In genomic region chr18:24201699-24202687, GRCh38 we compare ENCODE assay signal across 21 cellular contexts.
DNase-seq lines count a peak whose midpoint lies in the region; ATAC-seq, FAIRE-seq and TF ChIP-seq lines count a peak whose summit lies in the region.
"Had no signal": no experiment of that assay in that cellular context is flagged by ENCODE, and none has a peak within 500 bp of the region (broad histone marks: within the 10 kb centered on the region; RNA-seq: fewer than 3 reads in every experiment).

No MANE protein-coding gene starts in this region.

- intact Hi-C loops in pancreas (cut with DNase I) = no loop called here

- WGBS in pancreas, 2 donors = 48 to 50% methylated on average over 8 of the region's 8 CpGs

- in situ Hi-C loops in KBM-7 (cut with MboI; ENCODE audit: low pct_unique_long_range_greater_than_20kb, low sequenced_read_pairs) = no loop called here

- H4K20me1 ChIP-seq in GM23338 (replicated peaks; ENCODE audit: insufficient read depth) = peaks cover 4% of the 10 kb centered on the region; the same call in 1 of the 2 replicates

- peak overlapping the region; percentile 30 for H3K27ac Mint-ChIP-seq in GM23338

- no peaks in the 10 kb centered on the region for H3K9me3 ChIP-seq in pancreas

- H3K4me3 Mint-ChIP-seq in GM23338 = no peak overlapping the region

- H3K4me3 ChIP-seq in GM23338 (no peak overlapping the region), pancreas (no peak overlapping the region)
- H3K4me3 ChIP-seq: SK-N-MC had no signal

- H3K27ac ChIP-seq in GM23338 (ENCODE audit: low read depth) (no peak overlapping the region), cingulate gyrus (ENCODE audit: low read depth, low read length) (peak overlapping the region; percentile 97), pancreas (peak overlapping the region in 3 of 4 donors; percentile 4 to 38 (median 25))
- H3K27ac ChIP-seq: C4-2B, SK-N-MC had no signal

- H3K9me3 Mint-ChIP-seq in GM23338 = no peaks in the 10 kb centered on the region

- H3K4me2 ChIP-seq in GM23338 = no peak overlapping the region

- H3K27me3 Mint-ChIP-seq in GM23338 (ENCODE audit: insufficient read depth, low read depth, poor library complexity) = no peaks in the 10 kb centered on the region

- peaks cover 7% of the 10 kb centered on the region for H3K4me1 Mint-ChIP-seq in GM23338

- FAIRE-seq in pancreas (lab: Jason Lieb, UNC) = peak; percentile 9
- FAIRE-seq: GM12891, H54 had no signal

- H3K27me3 ChIP-seq in GM23338 (ENCODE audit: insufficient read depth) (no peaks in the 10 kb centered on the region), pancreas (no peaks in the 10 kb centered on the region)

- no peaks in the 10 kb centered on the region for H3K9me2 ChIP-seq in GM23338 (ENCODE audit: insufficient read depth)

- ATAC-seq in GM23338 (no peak), pancreas (peak; percentile 75 to 91 (median 88)), GM18502 (IDR thresholded peaks at IDR 0.05; ENCODE audit: poor library complexity, unreplicated experiment) (no peak), HG03460 (IDR thresholded peaks at IDR 0.05; ENCODE audit: unreplicated experiment) (no peak)

- no peak overlapping the region for H2AFZ ChIP-seq in GM23338

- H3K36me3 ChIP-seq in GM23338 (ENCODE audit: insufficient read depth) = no peaks in the 10 kb centered on the region
- no peaks in the 10 kb centered on the region for H3K36me3 ChIP-seq in pancreas

- DNase-seq in GM23338 (ENCODE audit: low spot score) (no peak), NCI-H146 (lab: John Stamatoyannopoulos, UW) (peak; percentile 51), pancreas (no peak), foreskin melanocyte (no peak), KBM-7 (no peak)
- DNase-seq: DMS 273 treated with DMSO at 0.1 percent for 48 hours, GDM1, Kasumi-1, MM.1S, NCI-H1105 treated with DMSO at 0.1 percent for 48 hours, NCI-H187 treated with DMSO at 0.1 percent for 48 hours, NCI-H2171 treated with DMSO at 0.1 percent for 48 hours, NCI-H446 treated with DMSO at 0.1 percent for 48 hours, NCI-H82 had no signal

- H3F3A ChIP-seq in GM23338 (replicated peaks; ENCODE audit: low read depth) = no peaks in the 10 kb centered on the region

- no peak for TF ChIP-seq CTCF in GM23338 (conservative IDR thresholded peaks at IDR 0.05; ENCODE audit: low read depth in 2 of 2)
- TF ChIP-seq CTCF in pancreas (IDR thresholded peaks at IDR 0.05) = no peak

- no peaks in the 10 kb centered on the region for H3K36me3 Mint-ChIP-seq in GM23338 (ENCODE audit: low read depth)

- H3K79me2 ChIP-seq in GM23338 (replicated peaks; ENCODE audit: insufficient read depth) = no peaks in the 10 kb centered on the region

- no peaks in the 10 kb centered on the region for H3K4me1 ChIP-seq in GM23338 (ENCODE audit: insufficient read depth)
- peaks cover 0 to 10% (median 4%) of the 10 kb centered on the region in 3 donors for H3K4me1 ChIP-seq in pancreas

TF ChIP-seq in GM23338, 12 proteins besides CTCF, POLR2A, EP300 and RAD21 (continues in another document):
- no peak for TF ChIP-seq EZH2phosphoT487 (IDR thresholded peaks at IDR 0.05; ENCODE audit: unreplicated experiment)
- no peak for TF ChIP-seq STAT1 (IDR thresholded peaks at IDR 0.05; ENCODE audit: unreplicated experiment)
- TF ChIP-seq, protein P1, sequence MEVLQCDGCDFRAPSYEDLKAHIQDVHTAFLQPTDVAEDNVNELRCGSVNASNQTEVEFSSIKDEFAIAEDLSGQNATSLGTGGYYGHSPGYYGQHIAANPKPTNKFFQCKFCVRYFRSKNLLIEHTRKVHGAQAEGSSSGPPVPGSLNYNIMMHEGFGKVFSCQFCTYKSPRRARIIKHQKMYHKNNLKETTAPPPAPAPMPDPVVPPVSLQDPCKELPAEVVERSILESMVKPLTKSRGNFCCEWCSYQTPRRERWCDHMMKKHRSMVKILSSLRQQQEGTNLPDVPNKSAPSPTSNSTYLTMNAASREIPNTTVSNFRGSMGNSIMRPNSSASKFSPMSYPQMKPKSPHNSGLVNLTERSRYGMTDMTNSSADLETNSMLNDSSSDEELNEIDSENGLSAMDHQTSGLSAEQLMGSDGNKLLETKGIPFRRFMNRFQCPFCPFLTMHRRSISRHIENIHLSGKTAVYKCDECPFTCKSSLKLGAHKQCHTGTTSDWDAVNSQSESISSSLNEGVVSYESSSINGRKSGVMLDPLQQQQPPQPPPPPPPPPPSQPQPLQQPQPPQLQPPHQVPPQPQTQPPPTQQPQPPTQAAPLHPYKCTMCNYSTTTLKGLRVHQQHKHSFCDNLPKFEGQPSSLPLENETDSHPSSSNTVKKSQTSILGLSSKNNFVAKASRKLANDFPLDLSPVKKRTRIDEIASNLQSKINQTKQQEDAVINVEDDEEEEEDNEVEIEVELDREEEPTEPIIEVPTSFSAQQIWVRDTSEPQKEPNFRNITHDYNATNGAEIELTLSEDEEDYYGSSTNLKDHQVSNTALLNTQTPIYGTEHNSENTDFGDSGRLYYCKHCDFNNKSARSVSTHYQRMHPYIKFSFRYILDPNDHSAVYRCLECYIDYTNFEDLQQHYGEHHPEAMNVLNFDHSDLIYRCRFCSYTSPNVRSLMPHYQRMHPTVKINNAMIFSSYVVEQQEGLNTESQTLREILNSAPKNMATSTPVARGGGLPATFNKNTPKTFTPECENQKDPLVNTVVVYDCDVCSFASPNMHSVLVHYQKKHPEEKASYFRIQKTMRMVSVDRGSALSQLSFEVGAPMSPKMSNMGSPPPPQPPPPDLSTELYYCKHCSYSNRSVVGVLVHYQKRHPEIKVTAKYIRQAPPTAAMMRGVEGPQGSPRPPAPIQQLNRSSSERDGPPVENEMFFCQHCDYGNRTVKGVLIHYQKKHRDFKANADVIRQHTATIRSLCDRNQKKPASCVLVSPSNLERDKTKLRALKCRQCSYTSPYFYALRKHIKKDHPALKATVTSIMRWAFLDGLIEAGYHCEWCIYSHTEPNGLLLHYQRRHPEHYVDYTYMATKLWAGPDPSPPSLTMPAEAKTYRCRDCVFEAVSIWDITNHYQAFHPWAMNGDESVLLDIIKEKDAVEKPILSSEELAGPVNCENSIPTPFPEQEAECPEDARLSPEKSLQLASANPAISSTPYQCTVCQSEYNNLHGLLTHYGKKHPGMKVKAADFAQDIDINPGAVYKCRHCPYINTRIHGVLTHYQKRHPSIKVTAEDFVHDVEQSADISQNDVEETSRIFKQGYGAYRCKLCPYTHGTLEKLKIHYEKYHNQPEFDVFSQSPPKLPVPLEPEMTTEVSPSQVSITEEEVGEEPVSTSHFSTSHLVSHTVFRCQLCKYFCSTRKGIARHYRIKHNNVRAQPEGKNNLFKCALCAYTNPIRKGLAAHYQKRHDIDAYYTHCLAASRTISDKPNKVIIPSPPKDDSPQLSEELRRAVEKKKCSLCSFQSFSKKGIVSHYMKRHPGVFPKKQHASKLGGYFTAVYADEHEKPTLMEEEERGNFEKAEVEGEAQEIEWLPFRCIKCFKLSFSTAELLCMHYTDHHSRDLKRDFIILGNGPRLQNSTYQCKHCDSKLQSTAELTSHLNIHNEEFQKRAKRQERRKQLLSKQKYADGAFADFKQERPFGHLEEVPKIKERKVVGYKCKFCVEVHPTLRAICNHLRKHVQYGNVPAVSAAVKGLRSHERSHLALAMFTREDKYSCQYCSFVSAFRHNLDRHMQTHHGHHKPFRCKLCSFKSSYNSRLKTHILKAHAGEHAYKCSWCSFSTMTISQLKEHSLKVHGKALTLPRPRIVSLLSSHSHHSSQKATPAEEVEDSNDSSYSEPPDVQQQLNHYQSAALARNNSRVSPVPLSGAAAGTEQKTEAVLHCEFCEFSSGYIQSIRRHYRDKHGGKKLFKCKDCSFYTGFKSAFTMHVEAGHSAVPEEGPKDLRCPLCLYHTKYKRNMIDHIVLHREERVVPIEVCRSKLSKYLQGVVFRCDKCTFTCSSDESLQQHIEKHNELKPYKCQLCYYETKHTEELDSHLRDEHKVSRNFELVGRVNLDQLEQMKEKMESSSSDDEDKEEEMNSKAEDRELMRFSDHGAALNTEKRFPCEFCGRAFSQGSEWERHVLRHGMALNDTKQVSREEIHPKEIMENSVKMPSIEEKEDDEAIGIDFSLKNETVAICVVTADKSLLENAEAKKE (CRISPR knock-in tag; IDR thresholded peaks at IDR 0.05) = no peak
- TF ChIP-seq, protein P2, sequence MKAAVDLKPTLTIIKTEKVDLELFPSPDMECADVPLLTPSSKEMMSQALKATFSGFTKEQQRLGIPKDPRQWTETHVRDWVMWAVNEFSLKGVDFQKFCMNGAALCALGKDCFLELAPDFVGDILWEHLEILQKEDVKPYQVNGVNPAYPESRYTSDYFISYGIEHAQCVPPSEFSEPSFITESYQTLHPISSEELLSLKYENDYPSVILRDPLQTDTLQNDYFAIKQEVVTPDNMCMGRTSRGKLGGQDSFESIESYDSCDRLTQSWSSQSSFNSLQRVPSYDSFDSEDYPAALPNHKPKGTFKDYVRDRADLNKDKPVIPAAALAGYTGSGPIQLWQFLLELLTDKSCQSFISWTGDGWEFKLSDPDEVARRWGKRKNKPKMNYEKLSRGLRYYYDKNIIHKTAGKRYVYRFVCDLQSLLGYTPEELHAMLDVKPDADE (IDR thresholded peaks at IDR 0.05) = no peak
- TF ChIP-seq POLR2AphosphoS5 (IDR thresholded peaks at IDR 0.05; ENCODE audit: low read depth) = no peak
- no peak for TF ChIP-seq CREB1 (CRISPR knock-in tag; IDR thresholded peaks at IDR 0.05; ENCODE audit: low read depth)
- TF ChIP-seq EZH2 (IDR thresholded peaks at IDR 0.05; ENCODE audit: low read depth, unreplicated experiment) = no peak
- no peak for TF ChIP-seq REST (IDR thresholded peaks at IDR 0.05; ENCODE audit: unreplicated experiment)

Comparison
In these comparisons a context has a peak if more than half of its experiments do, and no peak if none do; other contexts are left out.
1. ATAC-seq: peak in pancreas (4 of 4); none in GM23338 (single experiment), GM18502 (single experiment) and HG03460 (single experiment).